In genomic region chr9:79955300-79955699, GRCh38 we compare ENCODE assay signal across 10 cellular contexts.
DNase-seq lines count a peak whose midpoint lies in the region; ATAC-seq and TF ChIP-seq lines count a peak whose summit lies in the region.
"Had no signal": no experiment of that assay in that cellular context is flagged by ENCODE, and none has a peak within 500 bp of the region (broad histone marks: within the 10 kb centered on the region; RNA-seq: fewer than 3 reads in every experiment).

No MANE protein-coding gene starts in this region.

- no peaks in the 10 kb centered on the region for H3K79me2 ChIP-seq in Karpas-422 (ENCODE audit: low read length)

- H3K9me3 Mint-ChIP-seq in natural killer cell, result no peaks in the 10 kb centered on the region
- H3K9me3 Mint-ChIP-seq in natural killer cell treated with Interleukin-12 subunit alpha and Interleukin-12 subunit beta and Interleukin-15 and Interleukin-18, amount 100 ng/mL, for 72 hours, result no peaks in the 10 kb centered on the region

- no peak overlapping the region for H3K27ac Mint-ChIP-seq in natural killer cell
- H3K27ac Mint-ChIP-seq in natural killer cell treated with Interleukin-12 subunit alpha and Interleukin-12 subunit beta and Interleukin-15 and Interleukin-18, amount 100 ng/mL, for 72 hours, result no peak overlapping the region

- no peaks in the 10 kb centered on the region for H3K36me3 ChIP-seq in Karpas-422 (ENCODE audit: insufficient read depth, low read length)
- H3K36me3 ChIP-seq in colonic mucosa, result no peaks in the 10 kb centered on the region
- no peaks in the 10 kb centered on the region for H3K36me3 ChIP-seq in upper lobe of right lung

- H3K9ac ChIP-seq in Karpas-422 (ENCODE audit: low read length), result no peak overlapping the region
- no peak overlapping the region for H3K9ac ChIP-seq in colonic mucosa (ENCODE audit: low read depth in 2 of 2, low read length in 2 of 2)

- H3K4me1 ChIP-seq in Karpas-422 (ENCODE audit: low read length) (no peaks in the 10 kb centered on the region), colonic mucosa (no peaks in the 10 kb centered on the region), upper lobe of right lung (no peaks in the 10 kb centered on the region)

- H3K36me3 Mint-ChIP-seq in natural killer cell, result no peaks in the 10 kb centered on the region
- peaks cover 7% of the 10 kb centered on the region for H3K36me3 Mint-ChIP-seq in natural killer cell treated with Interleukin-12 subunit alpha and Interleukin-12 subunit beta and Interleukin-15 and Interleukin-18, amount 100 ng/mL, for 72 hours

- H3K27me3 ChIP-seq in Karpas-422 (ENCODE audit: low read length) (no peaks in the 10 kb centered on the region), colonic mucosa (no peaks in the 10 kb centered on the region), upper lobe of right lung (peaks cover 3% of the 10 kb centered on the region)

- no peak for DNase-seq in natural killer cell
- no peak for DNase-seq in natural killer cell treated with Interleukin-12 subunit alpha and Interleukin-12 subunit beta and Interleukin-15 and Interleukin-18, amount 100 ng/mL, for 72 hours (ENCODE audit: low spot score)
- peak; percentile 48 for DNase-seq in Karpas-422
- no peak for DNase-seq in colonic mucosa
- DNase-seq in upper lobe of right lung, result no peak
- DNase-seq: NCI-H2029 treated with DMSO at 0.1 percent for 48 hours, SIG-M5 had no signal

- H3K9me3 ChIP-seq in Karpas-422 (ENCODE audit: low read length), result no peaks in the 10 kb centered on the region
- H3K9me3 ChIP-seq in colonic mucosa, result no peaks in the 10 kb centered on the region
- no peaks in the 10 kb centered on the region for H3K9me3 ChIP-seq in upper lobe of right lung

- intact Hi-C loops in natural killer cell (cut with micrococcal nuclease), result loop anchor here (5.0 to 10.0 kb wide), 2 partner anchors 478 to 1520 kb away; no protein-coding TSS in a partner anchor
- intact Hi-C loops in colonic mucosa (cut with DNase I), result no loop called here
- intact Hi-C loops in upper lobe of right lung (cut with DNase I), result no loop called here

- no peaks in the 10 kb centered on the region for H3K9me2 ChIP-seq in Karpas-422 (replicated peaks; ENCODE audit: insufficient read depth, low read length)

- no peak for ATAC-seq in natural killer cell
- no peak for ATAC-seq in natural killer cell treated with Interleukin-12 subunit alpha and Interleukin-12 subunit beta and Interleukin-15 and Interleukin-18, amount 100 ng/mL, for 72 hours
- no peak for ATAC-seq in upper lobe of right lung
- no peak for ATAC-seq in HG02642 (IDR thresholded peaks at IDR 0.05; ENCODE audit: poor library complexity, unreplicated experiment)
- ATAC-seq in GM21825 (IDR thresholded peaks at IDR 0.05; ENCODE audit: unreplicated experiment), result no peak
- ATAC-seq in GM21786 (IDR thresholded peaks at IDR 0.05; ENCODE audit: unreplicated experiment), result no peak

- H3K27ac ChIP-seq in Karpas-422 (ENCODE audit: low read length) (no peak overlapping the region), colonic mucosa (no peak overlapping the region), upper lobe of right lung (no peak overlapping the region)

- H3K4me2 ChIP-seq in Karpas-422 (ENCODE audit: low read depth, low read length, poor library complexity, severe bottlenecking), result no peak overlapping the region

- peaks cover 7 to 17% of the 10 kb centered on the region in 2 donors for H3K27me3 Mint-ChIP-seq in natural killer cell (ENCODE audit: low read depth in 2 of 2)
- H3K27me3 Mint-ChIP-seq in natural killer cell treated with Interleukin-12 subunit alpha and Interleukin-12 subunit beta and Interleukin-15 and Interleukin-18, amount 100 ng/mL, for 72 hours, result peaks cover 3 to 12% of the 10 kb centered on the region in 2 donors

- H3K4me3 ChIP-seq in Karpas-422 (ENCODE audit: low read length) (no peak overlapping the region), colonic mucosa (no peak overlapping the region), upper lobe of right lung (no peak overlapping the region)

- TF ChIP-seq CTCF in natural killer cell (IDR thresholded peaks at IDR 0.05) (peak; percentile 51), colonic mucosa (IDR thresholded peaks at IDR 0.05) (peak; percentile 12), upper lobe of right lung (IDR thresholded peaks at IDR 0.05) (peak; percentile 39)

- H4K20me1 ChIP-seq in Karpas-422 (ENCODE audit: insufficient read depth, low read depth, low read length), result no peaks in the 10 kb centered on the region

- no peak overlapping the region for H2AFZ ChIP-seq in Karpas-422 (ENCODE audit: low read length)

- no peak overlapping the region for H3K4me3 Mint-ChIP-seq in natural killer cell
- no peak overlapping the region for H3K4me3 Mint-ChIP-seq in natural killer cell treated with Interleukin-12 subunit alpha and Interleukin-12 subunit beta and Interleukin-15 and Interleukin-18, amount 100 ng/mL, for 72 hours

- H3K4me1 Mint-ChIP-seq in natural killer cell, result no peaks in the 10 kb centered on the region
- H3K4me1 Mint-ChIP-seq in natural killer cell treated with Interleukin-12 subunit alpha and Interleukin-12 subunit beta and Interleukin-15 and Interleukin-18, amount 100 ng/mL, for 72 hours (ENCODE audit: low read depth in 2 of 2), result no peaks in the 10 kb centered on the region
